8 cellular contexts compared by ENCODE assay signal in the genomic region with DNA sequence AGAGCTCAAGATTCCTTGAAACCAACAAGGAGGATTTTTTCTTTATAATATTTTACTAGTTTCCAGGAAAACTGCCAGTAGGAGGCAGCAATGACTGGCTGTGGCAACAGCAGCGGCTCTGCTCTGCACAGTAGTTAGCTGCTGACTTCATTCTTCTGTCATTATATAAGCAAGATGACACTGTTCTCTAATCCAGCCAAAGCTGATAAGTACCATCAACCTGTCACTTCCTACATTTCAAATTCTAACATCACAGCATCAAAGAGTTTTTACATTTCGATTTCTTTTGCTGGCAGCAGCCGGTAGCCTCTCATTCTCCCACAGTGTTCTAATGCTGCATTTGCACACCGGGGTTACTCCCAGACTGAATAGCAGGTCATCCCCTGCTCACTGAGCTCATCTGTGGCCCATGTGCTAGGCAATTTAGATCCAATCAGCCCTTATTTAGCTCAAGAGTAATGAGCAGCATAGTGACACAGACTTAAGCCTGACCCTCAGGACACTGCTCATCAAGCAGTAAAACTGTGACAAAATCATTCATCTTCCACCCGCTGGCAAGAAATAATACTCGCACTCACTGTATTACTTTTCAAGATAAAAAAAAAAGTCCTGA.
DNase-seq lines count a peak whose midpoint lies in the region; ATAC-seq and FAIRE-seq lines count a peak whose summit lies in the region.

No MANE protein-coding gene starts in this region.

- no peak for FAIRE-seq in urothelium cell line (lab: Jason Lieb, UNC)

- ATAC-seq in GM21529 (IDR thresholded peaks at IDR 0.05; ENCODE audit: unreplicated experiment): no peak
- ATAC-seq in HG02938 (IDR thresholded peaks at IDR 0.05; ENCODE audit: unreplicated experiment): no peak

- DNase-seq in Daoy (ENCODE audit: low read depth): peak; percentile 37
- DNase-seq in Kasumi-1 (lab: John Stamatoyannopoulos, UW): peak; percentile 42 to 58
- DNase-seq in amniotic epithelial cell (ENCODE audit: low read depth): peak; percentile 69
- DNase-seq in iPS-NIHi7 (ENCODE audit: extremely low spot score): peak; percentile 56
- DNase-seq in urothelium cell line (ENCODE audit: low spot score): peak; percentile 6
- no peak for DNase-seq in 8988T
